Comparison of ENCODE assay signal across 15 cellular contexts in the genomic region with DNA sequence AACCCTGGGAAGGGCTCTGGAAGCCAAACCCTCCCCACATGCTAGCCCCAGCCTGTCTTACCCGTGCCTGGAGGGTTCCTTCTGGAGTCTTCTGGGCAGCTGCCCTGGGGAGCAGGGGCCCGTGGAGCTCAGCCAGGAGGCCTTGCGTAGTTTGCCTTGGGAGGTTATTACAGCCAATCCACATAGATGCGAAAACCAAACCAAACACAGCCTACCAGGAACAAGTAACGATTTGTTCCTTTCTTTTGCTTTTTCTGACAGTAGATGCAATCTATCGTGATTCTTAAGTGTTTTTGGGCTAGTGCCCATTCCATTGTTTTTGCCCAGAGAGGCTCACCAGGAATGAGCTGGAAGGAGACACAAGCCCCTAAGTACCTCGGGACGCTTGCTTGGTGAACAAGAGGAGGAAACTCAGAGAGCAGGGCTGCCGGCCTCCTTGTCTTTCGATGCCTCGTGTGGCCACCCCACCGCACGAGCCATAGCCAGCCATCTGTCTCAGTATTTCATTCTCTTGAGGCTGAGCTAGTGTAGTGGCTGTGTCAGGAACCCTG.
A peak's percentile ranks its signal among the peaks of the same experiment; 100 is the strongest.
DNase-seq lines count a peak whose midpoint lies in the region; ATAC-seq, FAIRE-seq and TF ChIP-seq lines count a peak whose summit lies in the region.
"Had no signal": no experiment of that assay in that cellular context is flagged by ENCODE, and none has a peak within 500 bp of the region (broad histone marks: within the 10 kb centered on the region; RNA-seq: fewer than 3 reads in every experiment).

No MANE protein-coding gene starts in this region.

- intact Hi-C loops in A673 (cut with micrococcal nuclease; ENCODE audit: unreplicated experiment) = no loop called here

- FAIRE-seq in bronchial epithelial cell (lab: Jason Lieb, UNC) = no peak
- FAIRE-seq: endometrium had no signal

- DNase-seq in A673 (ENCODE audit: low spot score) (peak; percentile 24), NCI-H1694 treated with DMSO at 0.1 percent for 48 hours (lab: John Stamatoyannopoulos, UW) (peak; percentile 60), bronchial epithelial cell (ENCODE audit: low read depth) (peak; percentile 16), hypothalamus (lab: John Stamatoyannopoulos, UW) (peak in 29 of 51 donors; percentile 11 to 75 (median 49)), ACHN (no peak)
- DNase-seq: Kasumi-1; NCI-H2227 treated with DMSO at 0.1 percent for 48 hours; SHP77; stimulated activated CD4-positive, alpha-beta T cell treated with anti-CD3 and anti-CD28 coated beads, Interleukin-4, amount 100 ng/mL, for 24 hours; stimulated activated naive CD4-positive, alpha-beta T cell treated with Interleukin-2 at 50 U/mL for 16 hours had no signal

- in situ Hi-C loops in ACHN (cut with HindIII; ENCODE audit: low pct_ligation_motif_present, low pct_unique_long_range_greater_than_20kb, low sequenced_read_pairs) = no loop called here

- no peak overlapping the region for H3K4me3 ChIP-seq in A673 (ENCODE audit: low read depth, low read length, poor library complexity, severe bottlenecking)
- H3K4me3 ChIP-seq in bronchial epithelial cell (ENCODE audit: low read depth, low read length) = no peak overlapping the region
- H3K4me3 ChIP-seq: psoas muscle had no signal

- TF ChIP-seq CTCF in A673 (conservative IDR thresholded peaks at IDR 0.05; ENCODE audit: low read depth, low read length) = no peak; the same call in 1 of the 2 replicates
- TF ChIP-seq CTCF in bronchial epithelial cell (IDR thresholded peaks at IDR 0.05; ENCODE audit: insufficient read depth, low read length, severe bottlenecking) = no peak

- H3K36me3 ChIP-seq in A673 (ENCODE audit: insufficient read depth, low read length, poor library complexity, severe bottlenecking) (no peaks in the 10 kb centered on the region), bronchial epithelial cell (ENCODE audit: control insufficient read depth, insufficient read depth, low read length) (no peaks in the 10 kb centered on the region)

- BruUV-seq in A673 (replicated peaks; lab: Mats Ljungman, UMichigan) = no TSS peak

- H3K27me3 ChIP-seq in A673 (replicated peaks; ENCODE audit: insufficient read depth, low read depth, low read length, poor library complexity) (no peaks in the 10 kb centered on the region), bronchial epithelial cell (ENCODE audit: control insufficient read depth, insufficient read depth, low read length) (no peaks in the 10 kb centered on the region)

- ATAC-seq in GM18909 (IDR thresholded peaks at IDR 0.05; ENCODE audit: poor library complexity, unreplicated experiment) = no peak
- no peak for ATAC-seq in GM21423 (IDR thresholded peaks at IDR 0.05; ENCODE audit: unreplicated experiment)
- ATAC-seq in HG03457 (IDR thresholded peaks at IDR 0.05; ENCODE audit: unreplicated experiment) = no peak
- ATAC-seq: psoas muscle had no signal

- H3K27ac ChIP-seq in A673 (ENCODE audit: low read depth, low read length, poor library complexity, severe bottlenecking) = no peak overlapping the region
- H3K27ac ChIP-seq: psoas muscle had no signal

- POLR2A ChIA-PET in A673 (lab: Charles Lee; ENCODE audit: low non-redundant PET) = no interaction called here

- H3K9me3 ChIP-seq in A673 (ENCODE audit: low read depth, low read length, poor library complexity, severe bottlenecking) = no peaks in the 10 kb centered on the region
- H3K9me3 ChIP-seq: psoas muscle had no signal

- CTCF ChIA-PET in A673 (lab: Charles Lee) = no interaction called here

- H3K4me1 ChIP-seq in A673 (ENCODE audit: insufficient read depth, low read length, poor library complexity, severe bottlenecking) = no peaks in the 10 kb centered on the region
- H3K4me1 ChIP-seq: psoas muscle had no signal
